36 cellular contexts compared by ENCODE assay signal in genomic region chr1:38917772-38918171, GRCh38. TPM values are rescaled to one million over a fixed set of nuclear protein-coding genes. Genes with fewer than 3 reads are reported as not detected.
"Had no signal": no experiment of that assay in that cellular context is flagged by ENCODE, and none has a peak within 500 bp of the region (broad histone marks: within the 10 kb centered on the region; RNA-seq: fewer than 3 reads in every experiment).

No MANE protein-coding gene starts in this region.

- H3K9me3 ChIP-seq: adrenal gland, body of pancreas, esophagus squamous epithelium, gastroesophageal sphincter, heart right ventricle had no signal

- H3K27ac ChIP-seq: adrenal gland, body of pancreas, epithelial cell of prostate, esophagus squamous epithelium, gastroesophageal sphincter, heart right ventricle, WERI-Rb-1 had no signal

- H3K4me1 ChIP-seq: adrenal gland, body of pancreas, esophagus squamous epithelium, gastroesophageal sphincter, heart right ventricle had no signal

- H3K27me3 ChIP-seq: adrenal gland, body of pancreas, esophagus squamous epithelium, gastroesophageal sphincter, heart right ventricle had no signal

- H3K36me3 ChIP-seq: adrenal gland, WERI-Rb-1 had no signal

- H3K4me3 ChIP-seq: adrenal gland, body of pancreas, esophagus squamous epithelium, gastroesophageal sphincter, heart right ventricle had no signal

- ATAC-seq: activated CD4-positive, CD25-positive, alpha-beta regulatory T cell treated with anti-CD3 and anti-CD28 coated beads, Interleukin-2, amount 50 U/mL, for 24 hours; activated CD8-positive, alpha-beta memory T cell treated with anti-CD3 and anti-CD28 coated beads, Interleukin-2, amount 10 ng/mL, durations not matched to agents 7 days and 5 days; activated CD8-positive, alpha-beta T cell treated with anti-CD3 and anti-CD28 coated beads, Interleukin-2, amount 10 ng/mL, durations not matched to agents 7 days and 5 days; activated naive CD8-positive, alpha-beta T cell treated with anti-CD3 and anti-CD28 coated beads, Interleukin-2, amount 50 U/mL, for 24 hours; body of pancreas; gastroesophageal sphincter; heart right ventricle; T-helper 17 cell had no signal

- DNase-seq: activated B cell treated with CpG ODN at 0.5 μM for 24 hours; activated CD4-positive, alpha-beta T cell treated with anti-CD3 and anti-CD28 coated beads for 48 hours; activated CD4-positive, alpha-beta T cell treated with anti-CD3 and anti-CD28 coated beads, Interleukin-2, amount 50 U/mL, for 1 hour; activated CD4-positive, alpha-beta T cell treated with anti-CD3 and anti-CD28 coated beads, Interleukin-2, amount 50 U/mL, for 48 hours; activated CD8-positive, alpha-beta memory T cell treated with anti-CD3 and anti-CD28 coated beads, Interleukin-2, amount 10 ng/mL, durations not matched to agents 7 days and 5 days; activated CD8-positive, alpha-beta memory T cell treated with anti-CD3 and anti-CD28 coated beads, Interleukin-2, amount 50 U/mL, for 4 hours; activated CD8-positive, alpha-beta T cell treated with anti-CD3 and anti-CD28 coated beads, Interleukin-2, amount 10 ng/mL, durations not matched to agents 7 days and 5 days; activated effector memory CD4-positive, alpha-beta T cell treated with anti-CD3 and anti-CD28 coated beads, Interleukin-2, amount 50 U/mL, for 16 hours; activated naive CD4-positive, alpha-beta T cell treated with anti-CD3 and anti-CD28 coated beads for 36 hours; activated naive CD8-positive, alpha-beta T cell treated with anti-CD3 and anti-CD28 coated beads for 36 hours; activated naive CD8-positive, alpha-beta T cell treated with anti-CD3 and anti-CD28 coated beads, Interleukin-2, amount 50 U/mL, for 24 hours; activated T-cell treated with anti-CD3 and anti-CD28 coated beads, Interleukin-2, amount 50 U/mL, for 1 hour; activated T-cell treated with anti-CD3 and anti-CD28 coated beads, Interleukin-2, amount 50 U/mL, for 48 hours; adrenal gland; amygdala; aorta; body of pancreas; cortex of kidney; dermis blood vessel endothelial cell; effector CD8-positive, alpha-beta T cell; esophagus squamous epithelium; foreskin melanocyte; heart right ventricle; T-helper 17 cell; T1000; WERI-Rb-1 had no signal

RNA-seq across cellular contexts. Expression of gene RHBDL2, which starts 23.9 kb away (rescaled TPM):
- total RNA-seq: activated B cell treated with CpG ODN at 0.5 μM for 24 hours; activated CD8-positive, alpha-beta memory T cell treated with anti-CD3 and anti-CD28 coated beads for 36 hours; activated CD8-positive, alpha-beta memory T cell treated with anti-CD3 and anti-CD28 coated beads, Interleukin-2, amount 10 ng/mL, durations not matched to agents 7 days and 5 days; activated CD8-positive, alpha-beta T cell treated with anti-CD3 and anti-CD28 coated beads, Interleukin-2, amount 10 ng/mL, durations not matched to agents 7 days and 5 days; activated naive CD4-positive, alpha-beta T cell treated with anti-CD3 and anti-CD28 coated beads for 36 hours; activated naive CD8-positive, alpha-beta T cell treated with anti-CD3 and anti-CD28 coated beads for 36 hours; activated T-helper 1 cell treated with anti-CD3 and anti-CD28 coated beads, Interleukin-12 subunit alpha, Interleukin-12 subunit beta, Interleukin-2, Interleukin-4 antibody, amounts not matched to agents 30 ng/mL and 10 ng/mL and 1 ng/mL, durations not matched to agents 14 hours and 24 hours and 36 hours; activated T-helper 2 cell treated with anti-CD3 and anti-CD28 coated beads, Interferon-gamma antibody, Interleukin-2, Interleukin-4, amounts not matched to agents 10 μg/mL and 5 μg/mL and 100 μg/mL, durations not matched to agents 14 hours and 24 hours and 36 hours; chondrocyte; T-helper 17 cell had no signal

RNA-seq across cellular contexts. Expression of gene GJA9, which starts 36.4 kb away (rescaled TPM):
- total RNA-seq: activated B cell treated with CpG ODN at 0.5 μM for 24 hours; activated CD8-positive, alpha-beta memory T cell treated with anti-CD3 and anti-CD28 coated beads for 36 hours; activated CD8-positive, alpha-beta memory T cell treated with anti-CD3 and anti-CD28 coated beads, Interleukin-2, amount 10 ng/mL, durations not matched to agents 7 days and 5 days; activated CD8-positive, alpha-beta T cell treated with anti-CD3 and anti-CD28 coated beads, Interleukin-2, amount 10 ng/mL, durations not matched to agents 7 days and 5 days; activated naive CD4-positive, alpha-beta T cell treated with anti-CD3 and anti-CD28 coated beads for 36 hours; activated naive CD8-positive, alpha-beta T cell treated with anti-CD3 and anti-CD28 coated beads for 36 hours; activated T-helper 1 cell treated with anti-CD3 and anti-CD28 coated beads, Interleukin-12 subunit alpha, Interleukin-12 subunit beta, Interleukin-2, Interleukin-4 antibody, amounts not matched to agents 30 ng/mL and 10 ng/mL and 1 ng/mL, durations not matched to agents 14 hours and 24 hours and 36 hours; activated T-helper 2 cell treated with anti-CD3 and anti-CD28 coated beads, Interferon-gamma antibody, Interleukin-2, Interleukin-4, amounts not matched to agents 10 μg/mL and 5 μg/mL and 100 μg/mL, durations not matched to agents 14 hours and 24 hours and 36 hours; adrenal gland; aorta; body of pancreas; chondrocyte; dermis blood vessel endothelial cell; endothelial cell of umbilical vein; fibroblast of villous mesenchyme; gastroesophageal sphincter; glomerular endothelial cell; heart right ventricle; T-helper 17 cell had no signal
